ENCODE assay signal across 24 cellular contexts in the genomic region with DNA sequence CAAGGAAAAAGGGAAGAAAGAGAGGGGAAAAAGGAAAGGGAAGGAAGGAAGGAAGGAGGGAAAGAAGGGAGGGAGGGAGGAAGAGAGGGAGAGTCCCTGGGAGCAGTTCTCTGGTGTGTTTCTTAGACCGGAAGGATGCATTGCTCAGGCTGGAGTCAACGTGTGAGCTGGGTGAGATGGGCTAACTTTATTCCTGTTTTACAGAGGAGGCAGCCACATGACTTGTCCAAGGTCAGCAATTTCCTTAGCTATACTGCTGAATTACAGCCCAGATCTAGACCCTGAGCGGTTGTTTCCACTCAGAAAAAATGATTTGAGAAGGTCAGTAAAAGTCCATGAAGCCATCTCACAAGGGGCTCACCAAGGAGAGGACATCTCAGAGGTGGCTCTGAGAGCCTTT.
"Had no signal": no experiment of that assay in that cellular context is flagged by ENCODE, and none has a peak within 500 bp of the region (broad histone marks: within the 10 kb centered on the region; RNA-seq: fewer than 3 reads in every experiment).

No MANE protein-coding gene starts in this region.

- H3K9me3 ChIP-seq: mucosa of descending colon, ovary, testis had no signal

- H3K4me3 ChIP-seq: dorsolateral prefrontal cortex, mucosa of descending colon, ovary, psoas muscle, skin epidermis, spleen, testis, tibial artery had no signal

- H3K9me3 Mint-ChIP-seq: natural killer cell treated with Interleukin-12 subunit alpha and Interleukin-12 subunit beta and Interleukin-15 and Interleukin-18, amount 100 ng/mL, for 72 hours; type B pancreatic cell had no signal

- H3K36me3 Mint-ChIP-seq: natural killer cell treated with Interleukin-12 subunit alpha and Interleukin-12 subunit beta and Interleukin-15 and Interleukin-18, amount 100 ng/mL, for 72 hours; stimulated activated memory B cell treated with anti-CD40 and anti-IgM and Interleukin-4, amounts not matched to agents 10 μg/mL and 1 μg/mL and 100 μg/mL, for 72 hours; type B pancreatic cell had no signal

- H3K4me3 Mint-ChIP-seq: mesothelial cell of epicardium; naive B cell; natural killer cell treated with Interleukin-12 subunit alpha and Interleukin-12 subunit beta and Interleukin-15 and Interleukin-18, amount 100 ng/mL, for 72 hours; stimulated activated memory B cell treated with anti-CD40 and anti-IgM and Interleukin-4, amounts not matched to agents 10 μg/mL and 1 μg/mL and 100 μg/mL, for 72 hours; type B pancreatic cell had no signal

- H3K27ac Mint-ChIP-seq: mesothelial cell of epicardium; natural killer cell treated with Interleukin-12 subunit alpha and Interleukin-12 subunit beta and Interleukin-15 and Interleukin-18, amount 100 ng/mL, for 72 hours; stimulated activated memory B cell treated with anti-CD40 and anti-IgM and Interleukin-4, amounts not matched to agents 10 μg/mL and 1 μg/mL and 100 μg/mL, for 72 hours; type B pancreatic cell had no signal

- H3K27ac ChIP-seq: dorsolateral prefrontal cortex, ovary, psoas muscle, spleen, testis, tibial artery had no signal

- H3K4me1 ChIP-seq: psoas muscle, spleen, testis, tibial artery had no signal

- ATAC-seq: left lobe of liver; mucosa of descending colon; natural killer cell treated with Interleukin-12 subunit alpha and Interleukin-12 subunit beta and Interleukin-15 and Interleukin-18, amount 100 ng/mL, for 72 hours; psoas muscle; right cardiac atrium; stimulated activated memory B cell treated with anti-CD40 and anti-IgM and Interleukin-4, amounts not matched to agents 10 μg/mL and 1 μg/mL and 100 μg/mL, for 72 hours; stimulated activated naive CD8-positive, alpha-beta T cell treated with anti-CD3 and anti-CD28 coated beads, Interleukin-15, Interleukin-2, amounts not matched to agents 100 U/mL and 50 U/mL, for 24 hours had no signal

- H3K27me3 ChIP-seq: dorsolateral prefrontal cortex, ovary, spleen, testis, tibial artery had no signal

- H3K4me1 Mint-ChIP-seq: naive B cell; stimulated activated memory B cell treated with anti-CD40 and anti-IgM and Interleukin-4, amounts not matched to agents 10 μg/mL and 1 μg/mL and 100 μg/mL, for 72 hours had no signal

- H3K27me3 Mint-ChIP-seq: type B pancreatic cell had no signal

- DNase-seq: cortex of kidney; dorsolateral prefrontal cortex; effector CD4-positive, alpha-beta T cell; head of caudate nucleus; mesenchymal stem cell; mucosa of descending colon; naive B cell; occipital lobe; ovary; posterior cingulate gyrus; psoas muscle; right cardiac atrium; spleen; stimulated activated CD4-positive, alpha-beta T cell treated with anti-CD3 and anti-CD28 coated beads, Interleukin-4, amount 100 ng/mL, for 4 hours; stimulated activated naive CD8-positive, alpha-beta T cell treated with anti-CD3 and anti-CD28 coated beads, Interleukin-15, Interleukin-2, amounts not matched to agents 100 U/mL and 50 U/mL, for 24 hours; substantia nigra; testis; tibial artery had no signal

- H3K36me3 ChIP-seq: ovary, spleen, tibial artery had no signal
